8 cellular contexts compared by ENCODE assay signal in the genomic region with DNA sequence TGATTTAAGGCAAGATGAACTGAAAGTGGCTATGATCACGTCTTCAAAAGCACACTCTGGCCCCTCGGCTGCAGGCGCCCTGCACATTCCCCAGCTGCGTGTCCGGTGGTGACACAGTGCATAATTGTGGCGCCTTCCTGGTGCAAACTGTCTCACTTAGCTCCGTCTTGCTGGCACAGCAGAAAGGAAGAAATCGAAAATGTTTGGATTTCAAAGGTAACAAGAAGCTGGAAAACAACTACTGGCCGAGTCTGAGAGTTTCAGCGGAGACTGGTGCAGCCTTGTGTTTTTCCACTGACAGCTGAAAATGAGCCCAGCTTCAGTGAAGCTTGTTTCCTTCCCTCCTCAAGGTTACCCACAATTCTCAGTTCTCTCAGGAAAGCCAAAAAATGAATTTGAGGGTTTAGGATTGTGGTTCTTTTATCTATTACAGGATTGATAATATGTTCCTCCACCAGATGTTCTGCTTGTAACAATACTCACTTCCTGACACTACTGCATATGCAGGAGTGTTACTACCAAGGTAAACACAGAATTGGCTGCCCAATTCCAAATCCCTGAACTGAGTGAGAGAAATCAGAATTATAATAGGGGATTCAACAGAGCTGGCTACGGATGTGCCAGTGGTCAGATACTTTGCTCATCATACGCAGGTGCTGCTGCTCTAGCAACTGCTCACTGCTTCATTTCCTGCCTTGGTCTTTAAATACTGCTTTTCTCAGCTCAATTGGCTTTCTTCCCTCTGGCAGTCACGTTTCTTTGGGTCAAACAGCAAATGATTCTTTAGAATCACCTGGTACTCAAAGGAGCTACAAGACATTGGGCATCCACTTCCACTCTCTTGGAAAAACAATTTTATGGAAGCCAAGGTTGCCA.
DNase-seq lines count a peak whose midpoint lies in the region; ATAC-seq and TF ChIP-seq lines count a peak whose summit lies in the region.
"Had no signal": no experiment of that assay in that cellular context is flagged by ENCODE, and none has a peak within 500 bp of the region (broad histone marks: within the 10 kb centered on the region; RNA-seq: fewer than 3 reads in every experiment).

No MANE protein-coding gene starts in this region.

- TF ChIP-seq CTCF in body of pancreas (IDR thresholded peaks at IDR 0.05) (no peak), psoas muscle (IDR thresholded peaks at IDR 0.05) (no peak)

- H3K9me3 Mint-ChIP-seq in activated T-cell treated with anti-CD3 and anti-CD28 coated beads, Interleukin-2, amount 50 U/mL, for 24 hours: no peaks in the 10 kb centered on the region
- H3K9me3 Mint-ChIP-seq: T-helper 1 cell treated with Interleukin-12 subunit alpha and Interleukin-12 subunit beta and Interleukin-4 antibody, amounts not matched to agents 30 μg/mL and 1 μg/mL, for 36 hours had no signal

- H3K36me3 ChIP-seq in body of pancreas (replicated peaks in 1 of 2; ENCODE audit: insufficient read depth in 1 of 2, low read depth in 2 of 2) (no peaks in the 10 kb centered on the region), psoas muscle (ENCODE audit: insufficient read depth in 1 of 2, low read depth in 1 of 2) (no peaks in the 10 kb centered on the region)

- H3K4me3 Mint-ChIP-seq in activated T-cell treated with anti-CD3 and anti-CD28 coated beads, Interleukin-2, amount 50 U/mL, for 24 hours: no peak overlapping the region
- H3K4me3 Mint-ChIP-seq: T-helper 1 cell treated with Interleukin-12 subunit alpha and Interleukin-12 subunit beta and Interleukin-4 antibody, amounts not matched to agents 30 μg/mL and 1 μg/mL, for 36 hours had no signal

- H3K27ac ChIP-seq in body of pancreas: no peak overlapping the region
- peak overlapping the region; percentile 67 for H3K27ac ChIP-seq in psoas muscle

- no peaks in the 10 kb centered on the region for H3K27me3 ChIP-seq in body of pancreas
- H3K27me3 ChIP-seq in psoas muscle (ENCODE audit: insufficient read depth in 3 of 3, low read length in 2 of 3): no peaks in the 10 kb centered on the region

- no peaks in the 10 kb centered on the region for H3K9me3 ChIP-seq in body of pancreas
- H3K9me3 ChIP-seq in psoas muscle: no peaks in the 10 kb centered on the region

- peaks cover 7% of the 10 kb centered on the region for H3K27me3 Mint-ChIP-seq in activated T-cell treated with anti-CD3 and anti-CD28 coated beads, Interleukin-2, amount 50 U/mL, for 24 hours

- H3K27ac Mint-ChIP-seq in activated T-cell treated with anti-CD3 and anti-CD28 coated beads, Interleukin-2, amount 50 U/mL, for 24 hours: no peak overlapping the region
- H3K27ac Mint-ChIP-seq: T-helper 1 cell treated with Interleukin-12 subunit alpha and Interleukin-12 subunit beta and Interleukin-4 antibody, amounts not matched to agents 30 μg/mL and 1 μg/mL, for 36 hours had no signal

- WGBS in body of pancreas, 2 donors: 49 to 58% methylated on average over 13 of the region's 13 CpGs
- WGBS in psoas muscle, 3 donors: 19 to 24% (median 23%) methylated on average over 13 of the region's 13 CpGs

- no peaks in the 10 kb centered on the region for H3K36me3 Mint-ChIP-seq in activated T-cell treated with anti-CD3 and anti-CD28 coated beads, Interleukin-2, amount 50 U/mL, for 24 hours (ENCODE audit: low read depth)

- ATAC-seq in GM19455 (IDR thresholded peaks at IDR 0.05; ENCODE audit: unreplicated experiment) (peak; percentile 78), HG03378 (IDR thresholded peaks at IDR 0.05; ENCODE audit: unreplicated experiment) (peak; percentile 79), body of pancreas (peak; percentile 68), psoas muscle (peak; percentile 69 to 77 (median 74))
- no peak for ATAC-seq in stimulated activated naive CD8-positive, alpha-beta T cell treated with anti-CD3 and anti-CD28 coated beads, Interleukin-15, Interleukin-2, amounts not matched to agents 100 U/mL and 50 U/mL, for 24 hours

- H3K4me3 ChIP-seq in body of pancreas (no peak overlapping the region), psoas muscle (peak overlapping the region; percentile 54)

- H3K4me1 ChIP-seq in body of pancreas (no peaks in the 10 kb centered on the region), psoas muscle (peaks cover 14% of the 10 kb centered on the region)

- peak in 3 of 4 donors; percentile 9 to 40 (median 19) for DNase-seq in body of pancreas
- DNase-seq in psoas muscle: peak in 1 of 2 donors; percentile 18
- no peak for DNase-seq in stimulated activated naive CD8-positive, alpha-beta T cell treated with anti-CD3 and anti-CD28 coated beads, Interleukin-15, Interleukin-2, amounts not matched to agents 100 U/mL and 50 U/mL, for 24 hours
- DNase-seq in activated T-cell treated with anti-CD3 and anti-CD28 coated beads, Interleukin-2, amount 50 U/mL, for 24 hours: no peak
- DNase-seq in mesenteric fat pad (ENCODE audit: low spot score): no peak

- H3K4me1 Mint-ChIP-seq in activated T-cell treated with anti-CD3 and anti-CD28 coated beads, Interleukin-2, amount 50 U/mL, for 24 hours (ENCODE audit: low read depth): no peaks in the 10 kb centered on the region

- no peak for TF ChIP-seq POLR2A in body of pancreas (IDR thresholded peaks at IDR 0.05)

- intact Hi-C loops in body of pancreas (cut with DNase I) (no loop called here), psoas muscle (cut with DNase I) (no loop called here)

Comparison
In these comparisons a context has a peak if more than half of its experiments do, and no peak if none do; other contexts are left out.
1. DNase-seq: peak in body of pancreas (3 of 4); none in stimulated activated naive CD8-positive, alpha-beta T cell treated with anti-CD3 and anti-CD28 coated beads, Interleukin-15, Interleukin-2, amounts not matched to agents 100 U/mL and 50 U/mL, for 24 hours (single experiment), activated T-cell treated with anti-CD3 and anti-CD28 coated beads, Interleukin-2, amount 50 U/mL, for 24 hours (single experiment) and mesenteric fat pad (single experiment).